21 cellular contexts compared by ENCODE assay signal in genomic region chr2:97741686-97742085, GRCh38. TPM values are rescaled to one million over a fixed set of nuclear protein-coding genes. Genes with fewer than 3 reads are reported as not detected.
A peak's percentile ranks its signal among the peaks of the same experiment; 100 is the strongest.
DNase-seq lines count a peak whose midpoint lies in the region; ATAC-seq lines count a peak whose summit lies in the region.
"Had no signal": no experiment of that assay in that cellular context is flagged by ENCODE, and none has a peak within 500 bp of the region (broad histone marks: within the 10 kb centered on the region; RNA-seq: fewer than 3 reads in every experiment).

No MANE protein-coding gene starts in this region.

- no peak overlapping the region for H4K8ac ChIP-seq in neuronal stem cell (ENCODE audit: low read depth, low read length)

- H3K9me3 ChIP-seq in CD4-positive, alpha-beta memory T cell (ENCODE audit: control insufficient read depth in 1 of 2, low read length in 2 of 2), result no peaks in the 10 kb centered on the region
- H3K9me3 ChIP-seq in naive thymus-derived CD4-positive, alpha-beta T cell (ENCODE audit: control insufficient read depth in 2 of 3, low read length in 3 of 3), result no peaks in the 10 kb centered on the region
- H3K9me3 ChIP-seq in neuronal stem cell (replicated peaks in 1 of 2; ENCODE audit: control insufficient read depth in 2 of 2, insufficient read depth in 1 of 2, low read depth in 1 of 2, low read length in 2 of 2), result peaks cover 0 to 2% of the 10 kb centered on the region in 2 donors
- H3K9me3 ChIP-seq: colonic mucosa, stomach, upper lobe of right lung had no signal

- peaks cover 65% of the 10 kb centered on the region for H3K4me1 ChIP-seq in CD4-positive, alpha-beta memory T cell (ENCODE audit: insufficient read depth, low read length)
- peaks cover 24 to 65% of the 10 kb centered on the region in 2 donors for H3K4me1 ChIP-seq in naive thymus-derived CD4-positive, alpha-beta T cell (ENCODE audit: control insufficient read depth in 2 of 2, insufficient read depth in 2 of 2, low read length in 2 of 2)
- no peaks in the 10 kb centered on the region for H3K4me1 ChIP-seq in neuronal stem cell (ENCODE audit: control insufficient read depth in 2 of 2, insufficient read depth in 1 of 2, low read depth in 1 of 2, low read length in 2 of 2)
- H3K4me1 ChIP-seq: colonic mucosa, upper lobe of right lung had no signal

- H3K79me1 ChIP-seq in neuronal stem cell (ENCODE audit: low read depth, low read length), result no peaks in the 10 kb centered on the region

- no peak overlapping the region for H3K4ac ChIP-seq in neuronal stem cell (ENCODE audit: low read length)

- no peak overlapping the region for H3K18ac ChIP-seq in neuronal stem cell (ENCODE audit: low read length)

- H3K27me3 Mint-ChIP-seq in T-helper 2 cell treated with Interferon-gamma antibody and Interleukin-4, amounts not matched to agents 5 μg/mL and 100 μg/mL, for 36 hours (ENCODE audit: low read depth), result no peaks in the 10 kb centered on the region
- H3K27me3 Mint-ChIP-seq in CD4-positive, alpha-beta memory T cell, result no peaks in the 10 kb centered on the region
- H3K27me3 Mint-ChIP-seq in activated T-helper 1 cell treated with anti-CD3 and anti-CD28 coated beads, Interleukin-12 subunit alpha, Interleukin-12 subunit beta, Interleukin-2, Interleukin-4 antibody, amounts not matched to agents 30 ng/mL and 10 ng/mL and 1 ng/mL, durations not matched to agents 14 hours and 24 hours and 36 hours (ENCODE audit: insufficient read depth), result no peaks in the 10 kb centered on the region
- H3K27me3 Mint-ChIP-seq in naive thymus-derived CD4-positive, alpha-beta T cell, result no peaks in the 10 kb centered on the region

- intact Hi-C loops in CD4-positive, alpha-beta memory T cell (cut with micrococcal nuclease), result no loop called here
- intact Hi-C loops in activated T-helper 1 cell treated with anti-CD3 and anti-CD28 coated beads, Interleukin-12 subunit alpha, Interleukin-12 subunit beta, Interleukin-2, Interleukin-4 antibody, amounts not matched to agents 30 ng/mL and 10 ng/mL and 1 ng/mL, durations not matched to agents 14 hours and 24 hours and 36 hours (cut with micrococcal nuclease), result loop anchor here (2.0 kb wide), 1 partner anchor 643 kb away; no protein-coding TSS in a partner anchor
- intact Hi-C loops in naive thymus-derived CD4-positive, alpha-beta T cell (cut with micrococcal nuclease), result loop anchor here in 1 of 2 donors (2.0 kb wide), 1 partner anchor 19 kb away; no protein-coding TSS in a partner anchor

- H2AFZ ChIP-seq in neuronal stem cell (ENCODE audit: low read length), result no peak overlapping the region
- H2AFZ ChIP-seq: PC-9 had no signal

- no peak overlapping the region for H2BK15ac ChIP-seq in neuronal stem cell (ENCODE audit: low read length)

- H3K9ac ChIP-seq in neuronal stem cell (ENCODE audit: low read depth, low read length, poor library complexity), result no peak overlapping the region
- H3K9ac ChIP-seq: KMS-11 had no signal

- no peak overlapping the region for H3K23ac ChIP-seq in neuronal stem cell (ENCODE audit: low read depth, low read length, poor library complexity)

- H2BK120ac ChIP-seq in neuronal stem cell (ENCODE audit: low read depth, low read length), result no peak overlapping the region

- H3K4me3 Mint-ChIP-seq in T-helper 2 cell treated with Interferon-gamma antibody and Interleukin-4, amounts not matched to agents 5 μg/mL and 100 μg/mL, for 36 hours, result peak overlapping the region; percentile 30
- H3K4me3 Mint-ChIP-seq in CD4-positive, alpha-beta memory T cell, result peak overlapping the region in 7 of 8 donors; percentile 11 to 79 (median 51)
- H3K4me3 Mint-ChIP-seq in activated T-helper 1 cell treated with anti-CD3 and anti-CD28 coated beads, Interleukin-12 subunit alpha, Interleukin-12 subunit beta, Interleukin-2, Interleukin-4 antibody, amounts not matched to agents 30 ng/mL and 10 ng/mL and 1 ng/mL, durations not matched to agents 14 hours and 24 hours and 36 hours, result peak overlapping the region; percentile 45
- peak overlapping the region in 6 of 10 donors; percentile 3 to 49 (median 23) for H3K4me3 Mint-ChIP-seq in naive thymus-derived CD4-positive, alpha-beta T cell

- H2BK12ac ChIP-seq in neuronal stem cell (ENCODE audit: low read length), result no peak overlapping the region

- H3K14ac ChIP-seq in neuronal stem cell (ENCODE audit: low read length), result no peak overlapping the region

- peaks cover 57% of the 10 kb centered on the region for H3K4me1 Mint-ChIP-seq in T-helper 2 cell treated with Interferon-gamma antibody and Interleukin-4, amounts not matched to agents 5 μg/mL and 100 μg/mL, for 36 hours (ENCODE audit: low read depth)
- H3K4me1 Mint-ChIP-seq in CD4-positive, alpha-beta memory T cell, result peaks cover 48 to 80% (median 64%) of the 10 kb centered on the region in 4 donors
- peaks cover 66% of the 10 kb centered on the region for H3K4me1 Mint-ChIP-seq in activated T-helper 1 cell treated with anti-CD3 and anti-CD28 coated beads, Interleukin-12 subunit alpha, Interleukin-12 subunit beta, Interleukin-2, Interleukin-4 antibody, amounts not matched to agents 30 ng/mL and 10 ng/mL and 1 ng/mL, durations not matched to agents 14 hours and 24 hours and 36 hours (ENCODE audit: low read depth)
- H3K4me1 Mint-ChIP-seq in naive thymus-derived CD4-positive, alpha-beta T cell, result peaks cover 48 to 75% (median 65%) of the 10 kb centered on the region in 7 donors

- no CpG with 5 or more reads among the region's 4 CpGs for WGBS in neuronal stem cell (ENCODE audit: extremely low coverage in 2 of 2, insufficient read length in 2 of 2, insufficient replicate concordance in 1 of 2), 2 donors

- no peak overlapping the region for H2BK5ac ChIP-seq in neuronal stem cell (ENCODE audit: low read length)

- H3K36me3 ChIP-seq in CD4-positive, alpha-beta memory T cell (ENCODE audit: insufficient read depth, low read length), result peaks cover 35% of the 10 kb centered on the region
- peaks cover 10 to 46% (median 13%) of the 10 kb centered on the region in 3 experiments for H3K36me3 ChIP-seq in naive thymus-derived CD4-positive, alpha-beta T cell (ENCODE audit: control insufficient read depth in 2 of 3, insufficient read depth in 3 of 3, low read length in 3 of 3)
- H3K36me3 ChIP-seq in neuronal stem cell (replicated peaks in 1 of 2; ENCODE audit: control insufficient read depth in 2 of 2, insufficient read depth in 2 of 2, low read length in 2 of 2), result peaks cover 0 to 5% of the 10 kb centered on the region in 2 donors
- H3K36me3 ChIP-seq: upper lobe of right lung had no signal

- no peaks in the 10 kb centered on the region for H3K9me3 Mint-ChIP-seq in T-helper 2 cell treated with Interferon-gamma antibody and Interleukin-4, amounts not matched to agents 5 μg/mL and 100 μg/mL, for 36 hours
- peaks cover 0 to 2% (median 0%) of the 10 kb centered on the region in 8 donors for H3K9me3 Mint-ChIP-seq in CD4-positive, alpha-beta memory T cell
- no peaks in the 10 kb centered on the region for H3K9me3 Mint-ChIP-seq in activated T-helper 1 cell treated with anti-CD3 and anti-CD28 coated beads, Interleukin-12 subunit alpha, Interleukin-12 subunit beta, Interleukin-2, Interleukin-4 antibody, amounts not matched to agents 30 ng/mL and 10 ng/mL and 1 ng/mL, durations not matched to agents 14 hours and 24 hours and 36 hours
- H3K9me3 Mint-ChIP-seq in naive thymus-derived CD4-positive, alpha-beta T cell, result peaks cover 0 to 4% (median 0%) of the 10 kb centered on the region in 11 donors

- H3K4me3 ChIP-seq in CD4-positive, alpha-beta memory T cell (ENCODE audit: low read length in 2 of 2), result no peak overlapping the region
- no peak overlapping the region for H3K4me3 ChIP-seq in naive thymus-derived CD4-positive, alpha-beta T cell (ENCODE audit: low read length)
- H3K4me3 ChIP-seq in neuronal stem cell (ENCODE audit: low read length in 2 of 2), result no peak overlapping the region
- H3K4me3 ChIP-seq: colonic mucosa, PC-9, stomach, upper lobe of right lung had no signal

- POLR2A ChIA-PET in CD4-positive, alpha-beta memory T cell (lab: Charles Lee; ENCODE audit: partially characterized antibody), result interaction anchor here (0.8 to 14.2 kb wide), 12 partner anchors 8 to 78 kb away, joined by 3 to 284 read pairs (median 6); partner anchors contain the start of genes ACTR1B and ZAP70
- POLR2A ChIA-PET in naive thymus-derived CD4-positive, alpha-beta T cell (lab: Charles Lee), result interaction anchor here (0.5 to 3.1 kb wide), 7 partner anchors 11 to 59 kb away, joined by 3 to 23 read pairs (median 7); partner anchors contain the start of gene ZAP70

- no peak overlapping the region for H2AK5ac ChIP-seq in neuronal stem cell (ENCODE audit: low read depth, low read length)

- no peaks in the 10 kb centered on the region for H3K27me3 ChIP-seq in CD4-positive, alpha-beta memory T cell (ENCODE audit: insufficient read depth, low read length)
- no peaks in the 10 kb centered on the region for H3K27me3 ChIP-seq in naive thymus-derived CD4-positive, alpha-beta T cell (ENCODE audit: control insufficient read depth in 2 of 2, insufficient read depth in 2 of 2, low read length in 2 of 2)
- H3K27me3 ChIP-seq in neuronal stem cell (ENCODE audit: control insufficient read depth in 3 of 3, insufficient read depth in 3 of 3, low read depth in 1 of 3, low read length in 3 of 3), result no peaks in the 10 kb centered on the region
- H3K27me3 ChIP-seq: colonic mucosa, stomach, upper lobe of right lung had no signal

- H3K4me2 ChIP-seq in neuronal stem cell (ENCODE audit: insufficient read depth, low read length, poor library complexity, severe bottlenecking), result no peak overlapping the region
- H3K4me2 ChIP-seq: KMS-11, PC-9 had no signal

- CTCF ChIA-PET in CD4-positive, alpha-beta memory T cell (lab: Charles Lee; ENCODE audit: partially characterized antibody), result interaction anchor here (1.1 to 10.0 kb wide), 14 partner anchors 9 to 447 kb away, joined by 4 to 166 read pairs (median 6); partner anchors contain the start of gene ZAP70
- CTCF ChIA-PET in naive thymus-derived CD4-positive, alpha-beta T cell (lab: Charles Lee), result interaction anchor here (0.6 to 4.8 kb wide), 7 partner anchors 12 to 44 kb away, joined by 3 to 15 read pairs (median 3); no protein-coding TSS in a partner anchor

- no peak overlapping the region for H4K91ac ChIP-seq in neuronal stem cell (ENCODE audit: low read depth, low read length, poor library complexity)

- H3K27ac ChIP-seq in CD4-positive, alpha-beta memory T cell (ENCODE audit: low read depth, low read length), result peak overlapping the region; percentile 48
- H3K27ac ChIP-seq in naive thymus-derived CD4-positive, alpha-beta T cell (ENCODE audit: low read depth, low read length), result peak overlapping the region; percentile 4
- no peak overlapping the region for H3K27ac ChIP-seq in neuronal stem cell (replicated peaks; ENCODE audit: low read length)
- H3K27ac ChIP-seq: colonic mucosa, KMS-11, PC-9, stomach, upper lobe of right lung had no signal

- DNase-seq in T-helper 2 cell treated with Interferon-gamma antibody and Interleukin-4, amounts not matched to agents 5 μg/mL and 100 μg/mL, for 36 hours (ENCODE audit: low spot score), result no peak
- no peak for DNase-seq in T-helper 2 cell
- DNase-seq in CD4-positive, alpha-beta memory T cell, result no peak
- DNase-seq in activated T-helper 1 cell treated with anti-CD3 and anti-CD28 coated beads, Interleukin-12 subunit alpha, Interleukin-12 subunit beta, Interleukin-2, Interleukin-4 antibody, amounts not matched to agents 30 ng/mL and 10 ng/mL and 1 ng/mL, durations not matched to agents 14 hours and 24 hours and 36 hours (ENCODE audit: low spot score), result no peak
- DNase-seq in naive thymus-derived CD4-positive, alpha-beta T cell, result no peak
- no peak for DNase-seq in neuronal stem cell (ENCODE audit: low spot score)
- DNase-seq in MV-4-11 (lab: John Stamatoyannopoulos, UW), result no peak
- DNase-seq in stimulated activated naive CD4-positive, alpha-beta T cell treated with Interleukin-2 at 50 U/mL for 16 hours (lab: John Stamatoyannopoulos, UW), result no peak
- DNase-seq: activated CD4-positive, alpha-beta T cell treated with anti-CD3 and anti-CD28 coated beads, Interleukin-2, amount 50 U/mL, for 4 hours; colonic mucosa; hippocampal formation; NCI-H1092; stomach had no signal

- H3K36me3 Mint-ChIP-seq in T-helper 2 cell treated with Interferon-gamma antibody and Interleukin-4, amounts not matched to agents 5 μg/mL and 100 μg/mL, for 36 hours (ENCODE audit: low read depth), result peaks cover 61% of the 10 kb centered on the region
- peaks cover 30 to 45% of the 10 kb centered on the region in 2 donors for H3K36me3 Mint-ChIP-seq in CD4-positive, alpha-beta memory T cell
- H3K36me3 Mint-ChIP-seq in activated T-helper 1 cell treated with anti-CD3 and anti-CD28 coated beads, Interleukin-12 subunit alpha, Interleukin-12 subunit beta, Interleukin-2, Interleukin-4 antibody, amounts not matched to agents 30 ng/mL and 10 ng/mL and 1 ng/mL, durations not matched to agents 14 hours and 24 hours and 36 hours (ENCODE audit: low read depth), result peaks cover 56% of the 10 kb centered on the region
- peaks cover 12 to 48% (median 21%) of the 10 kb centered on the region in 5 donors for H3K36me3 Mint-ChIP-seq in naive thymus-derived CD4-positive, alpha-beta T cell

- peak overlapping the region; percentile 95 for H3K27ac Mint-ChIP-seq in T-helper 2 cell treated with Interferon-gamma antibody and Interleukin-4, amounts not matched to agents 5 μg/mL and 100 μg/mL, for 36 hours
- H3K27ac Mint-ChIP-seq in CD4-positive, alpha-beta memory T cell, result peak overlapping the region; percentile 25 to 93 (median 88)
- H3K27ac Mint-ChIP-seq in activated T-helper 1 cell treated with anti-CD3 and anti-CD28 coated beads, Interleukin-12 subunit alpha, Interleukin-12 subunit beta, Interleukin-2, Interleukin-4 antibody, amounts not matched to agents 30 ng/mL and 10 ng/mL and 1 ng/mL, durations not matched to agents 14 hours and 24 hours and 36 hours, result peak overlapping the region; percentile 75
- peak overlapping the region; percentile 27 to 94 (median 81) for H3K27ac Mint-ChIP-seq in naive thymus-derived CD4-positive, alpha-beta T cell

- no peak for ATAC-seq in naive thymus-derived CD4-positive, alpha-beta T cell
- ATAC-seq: upper lobe of right lung had no signal

RNA-seq across cellular contexts. Expression of gene ZAP70, which starts 28.3 kb away (rescaled TPM):
- 100 to 1,000 TPM; 404 to 419 TPM for total RNA-seq in CD4-positive, alpha-beta memory T cell
- polyA plus RNA-seq in CD4-positive, alpha-beta memory T cell, result 100 to 1,000 TPM; 140 to 149 TPM
- 302 and 313 TPM in 2 replicates for total RNA-seq in activated T-helper 1 cell treated with anti-CD3 and anti-CD28 coated beads, Interleukin-12 subunit alpha, Interleukin-12 subunit beta, Interleukin-2, Interleukin-4 antibody, amounts not matched to agents 30 ng/mL and 10 ng/mL and 1 ng/mL, durations not matched to agents 14 hours and 24 hours and 36 hours
- 100 to 1,000 TPM; 354 to 432 (median 382) TPM for total RNA-seq in naive thymus-derived CD4-positive, alpha-beta T cell
- 100 to 1,000 TPM; 105 to 166 TPM for polyA plus RNA-seq in naive thymus-derived CD4-positive, alpha-beta T cell
- polyA plus RNA-seq in neuronal stem cell (2013, experiment 1 of 2), result 0.08 TPM
- 0.06 TPM for polyA plus RNA-seq in neuronal stem cell (2013, experiment 2 of 2)
- total RNA-seq: A673, endothelial cell of umbilical vein, fibroblast of villous mesenchyme, kidney epithelial cell, PC-9, SK-MEL-5 had no signal
